15 cellular contexts compared by ENCODE assay signal in genomic region chrX:8679572-8679971, GRCh38. TPM values are rescaled to one million over a fixed set of nuclear protein-coding genes. Genes with fewer than 3 reads are reported as not detected.
"Had no signal": no experiment of that assay in that cellular context is flagged by ENCODE, and none has a peak within 500 bp of the region (broad histone marks: within the 10 kb centered on the region; RNA-seq: fewer than 3 reads in every experiment).

No MANE protein-coding gene starts in this region.

- H3K27ac ChIP-seq: cardiac muscle cell, gastroesophageal sphincter, heart left ventricle, left ventricle myocardium inferior, WERI-Rb-1 had no signal

- H3K4me1 ChIP-seq: gastroesophageal sphincter, heart left ventricle, left ventricle myocardium inferior had no signal

- ATAC-seq: activated naive CD4-positive, alpha-beta T cell treated with anti-CD3 and anti-CD28 coated beads, Interleukin-2, amount 50 U/mL, for 72 hours; esophagus mucosa; gastroesophageal sphincter; heart left ventricle; stimulated activated naive CD8-positive, alpha-beta T cell treated with anti-CD3 and anti-CD28 coated beads, Interleukin-15, Interleukin-2, amounts not matched to agents 100 U/mL and 50 U/mL, for 24 hours had no signal

- H3K27me3 ChIP-seq: cardiac muscle cell, gastroesophageal sphincter, heart left ventricle had no signal

- H3K9me3 ChIP-seq: gastroesophageal sphincter, heart left ventricle, left ventricle myocardium inferior had no signal

- H3K36me3 ChIP-seq: cardiac muscle cell, gastroesophageal sphincter, heart left ventricle, left ventricle myocardium inferior, WERI-Rb-1 had no signal

- H3K4me3 ChIP-seq: cardiac muscle cell, gastroesophageal sphincter, heart left ventricle, left ventricle myocardium inferior had no signal

- DNase-seq: activated CD4-positive, alpha-beta T cell treated with anti-CD3 and anti-CD28 coated beads, Interleukin-2, amount 50 U/mL, for 48 hours; activated gamma-delta T cell treated with Interleukin-2 at 50 U/mL for 16 hours; activated T-cell treated with anti-CD3 and anti-CD28 coated beads for 4 hours; effector CD8-positive, alpha-beta T cell; heart left ventricle; left ventricle myocardium inferior; stimulated activated naive CD8-positive, alpha-beta T cell treated with anti-CD3 and anti-CD28 coated beads, Interleukin-15, Interleukin-2, amounts not matched to agents 100 U/mL and 50 U/mL, for 24 hours; T-helper 2 cell; trophoblast cell; WERI-Rb-1 had no signal

RNA-seq across cellular contexts. Expression of gene ANOS1, which starts 52.4 kb away (rescaled TPM):
- total RNA-seq: activated naive CD4-positive, alpha-beta T cell treated with anti-CD3 and anti-CD28 coated beads, Interleukin-2, amount 50 U/mL, for 72 hours; activated T-helper 1 cell treated with anti-CD3 and anti-CD28 coated beads, Interleukin-12 subunit alpha, Interleukin-12 subunit beta, Interleukin-2, Interleukin-4 antibody, amounts not matched to agents 30 ng/mL and 10 ng/mL and 1 ng/mL, durations not matched to agents 14 hours and 24 hours and 36 hours had no signal
